In the genomic region with DNA sequence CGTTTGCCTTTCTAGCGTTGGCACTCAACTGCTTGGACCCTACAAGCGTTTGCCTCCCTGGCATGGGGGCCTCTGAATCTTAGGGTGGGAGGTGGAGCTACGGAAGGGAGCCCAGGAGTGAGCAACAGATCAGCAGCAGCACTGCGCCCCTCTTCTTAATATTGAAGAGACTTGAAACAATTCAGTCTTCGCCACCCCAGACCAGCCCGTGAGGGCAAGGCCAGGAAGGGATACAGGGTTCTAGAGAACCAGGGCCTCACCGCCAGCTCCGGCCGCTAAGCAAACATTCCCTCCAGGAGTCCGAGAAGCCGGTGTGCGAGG, we compare ENCODE assay signal across 9 cellular contexts. TPM values are rescaled to one million over a fixed set of nuclear protein-coding genes. Genes with fewer than 3 reads are reported as not detected.
A peak's percentile ranks its signal among the peaks of the same experiment; 100 is the strongest.
DNase-seq lines count a peak whose midpoint lies in the region; ATAC-seq and TF ChIP-seq lines count a peak whose summit lies in the region.
"Had no signal": no experiment of that assay in that cellular context is flagged by ENCODE, and none has a peak within 500 bp of the region (broad histone marks: within the 10 kb centered on the region; RNA-seq: fewer than 3 reads in every experiment).

No MANE protein-coding gene starts in this region.

- H3K9me3 ChIP-seq in mucosa of stomach (ENCODE audit: control insufficient read depth, low read length): no peaks in the 10 kb centered on the region
- H3K9me3 ChIP-seq in transverse colon: no peaks in the 10 kb centered on the region

- H3K4me1 ChIP-seq in mucosa of stomach (ENCODE audit: control insufficient read depth, insufficient read depth, low read length) (peaks cover 64% of the 10 kb centered on the region), transverse colon (peaks cover 18 to 76% (median 54%) of the 10 kb centered on the region in 4 donors)

- peaks cover 0 to 1% of the 10 kb centered on the region in 2 donors for H3K36me3 Mint-ChIP-seq in activated T-cell treated with anti-CD3 and anti-CD28 coated beads, Interleukin-2, amount 50 U/mL, for 72 hours (ENCODE audit: insufficient read depth in 2 of 2)
- no peaks in the 10 kb centered on the region for H3K36me3 Mint-ChIP-seq in activated T-helper 1 cell treated with anti-CD3 and anti-CD28 coated beads, Interleukin-12 subunit alpha, Interleukin-12 subunit beta, Interleukin-2, Interleukin-4 antibody, amounts not matched to agents 30 ng/mL and 10 ng/mL and 1 ng/mL, durations not matched to agents 14 hours and 24 hours and 36 hours (ENCODE audit: low read depth)
- H3K36me3 Mint-ChIP-seq in HFFc6 (ENCODE audit: low read depth): peaks cover 7% of the 10 kb centered on the region; the same call in 1 of the 2 replicates

- ATAC-seq in activated T-cell treated with anti-CD3 and anti-CD28 coated beads, Interleukin-2, amount 50 U/mL, for 72 hours (replicated peaks in 1 of 2): peak in 1 of 2 donors; percentile 12

- peak overlapping the region; percentile 97 for H3K9ac ChIP-seq in mucosa of stomach (ENCODE audit: low read length)

- WGBS in transverse colon (ENCODE audit: low coverage in 1 of 2), 2 donors: 22% methylated on average over 13 of the region's 13 CpGs; no CpG with 5 or more reads in 1 of the 2 donors

- in situ Hi-C loops in transverse colon (cut with MboI; ENCODE audit: low pct_ligation_motif_present in 1 of 4, low pct_unique_long_range_greater_than_20kb in 1 of 4, low sequenced_read_pairs in 3 of 4): no loop called here

- DNase-seq in activated T-cell treated with anti-CD3 and anti-CD28 coated beads, Interleukin-2, amount 50 U/mL, for 72 hours: no peak
- no peak for DNase-seq in activated T-cell treated with anti-CD3 and anti-CD28 coated beads for 4 hours
- no peak for DNase-seq in transverse colon
- DNase-seq in activated T-helper 1 cell treated with anti-CD3 and anti-CD28 coated beads, Interleukin-12 subunit alpha, Interleukin-12 subunit beta, Interleukin-2, Interleukin-4 antibody, amounts not matched to agents 30 ng/mL and 10 ng/mL and 1 ng/mL, durations not matched to agents 14 hours and 24 hours and 36 hours (ENCODE audit: low spot score): no peak
- no peak for DNase-seq in HFFc6
- DNase-seq in NCI-H226: no peak
- DNase-seq: NCI-H187 treated with DMSO at 0.1 percent for 48 hours had no signal

- no peak for TF ChIP-seq EP300 in transverse colon (IDR thresholded peaks at IDR 0.05; ENCODE audit: low read depth)

- H3K36me3 ChIP-seq in mucosa of stomach (ENCODE audit: control insufficient read depth, insufficient read depth, low read length) (no peaks in the 10 kb centered on the region), transverse colon (no peaks in the 10 kb centered on the region)

- TF ChIP-seq CTCF in transverse colon (IDR thresholded peaks at IDR 0.05): peak in 1 of 5 experiments; percentile 12
- no peak for TF ChIP-seq CTCF in HFFc6 (IDR thresholded peaks at IDR 0.05)

- H3K4me3 Mint-ChIP-seq in activated T-cell treated with anti-CD3 and anti-CD28 coated beads, Interleukin-2, amount 50 U/mL, for 72 hours: peak overlapping the region; percentile 40 to 75
- no peak overlapping the region for H3K4me3 Mint-ChIP-seq in activated T-helper 1 cell treated with anti-CD3 and anti-CD28 coated beads, Interleukin-12 subunit alpha, Interleukin-12 subunit beta, Interleukin-2, Interleukin-4 antibody, amounts not matched to agents 30 ng/mL and 10 ng/mL and 1 ng/mL, durations not matched to agents 14 hours and 24 hours and 36 hours
- no peak overlapping the region for H3K4me3 Mint-ChIP-seq in HFFc6

- peaks cover 5% of the 10 kb centered on the region for H3K4me1 Mint-ChIP-seq in activated T-cell treated with anti-CD3 and anti-CD28 coated beads, Interleukin-2, amount 50 U/mL, for 72 hours (ENCODE audit: low read depth)
- no peaks in the 10 kb centered on the region for H3K4me1 Mint-ChIP-seq in activated T-helper 1 cell treated with anti-CD3 and anti-CD28 coated beads, Interleukin-12 subunit alpha, Interleukin-12 subunit beta, Interleukin-2, Interleukin-4 antibody, amounts not matched to agents 30 ng/mL and 10 ng/mL and 1 ng/mL, durations not matched to agents 14 hours and 24 hours and 36 hours (ENCODE audit: low read depth)
- no peaks in the 10 kb centered on the region for H3K4me1 Mint-ChIP-seq in HFFc6 (ENCODE audit: low read depth)

- H3K27ac Mint-ChIP-seq in activated T-cell treated with anti-CD3 and anti-CD28 coated beads, Interleukin-2, amount 50 U/mL, for 72 hours: no peak overlapping the region
- H3K27ac Mint-ChIP-seq in activated T-helper 1 cell treated with anti-CD3 and anti-CD28 coated beads, Interleukin-12 subunit alpha, Interleukin-12 subunit beta, Interleukin-2, Interleukin-4 antibody, amounts not matched to agents 30 ng/mL and 10 ng/mL and 1 ng/mL, durations not matched to agents 14 hours and 24 hours and 36 hours: no peak overlapping the region
- no peak overlapping the region for H3K27ac Mint-ChIP-seq in HFFc6

- H3K27ac ChIP-seq in cingulate gyrus (ENCODE audit: low read depth, low read length): peak overlapping the region; percentile 85
- H3K27ac ChIP-seq in transverse colon: peak overlapping the region; percentile 92 to 96 (median 95)

- peak overlapping the region; percentile 63 for H3K4me3 ChIP-seq in mucosa of stomach (ENCODE audit: low read length)
- peak overlapping the region in 3 of 4 donors; percentile 58 to 77 (median 65) for H3K4me3 ChIP-seq in transverse colon

- intact Hi-C loops in transverse colon (cut with DNase I; ENCODE audit: low total_unique reads): loop anchor here (10.0 kb wide), 1 partner anchor 1334 kb away; a partner anchor contains a TSS
- intact Hi-C loops in activated T-helper 1 cell treated with anti-CD3 and anti-CD28 coated beads, Interleukin-12 subunit alpha, Interleukin-12 subunit beta, Interleukin-2, Interleukin-4 antibody, amounts not matched to agents 30 ng/mL and 10 ng/mL and 1 ng/mL, durations not matched to agents 14 hours and 24 hours and 36 hours (cut with micrococcal nuclease): no loop called here

- no peaks in the 10 kb centered on the region for H3K9me3 Mint-ChIP-seq in activated T-cell treated with anti-CD3 and anti-CD28 coated beads, Interleukin-2, amount 50 U/mL, for 72 hours
- no peaks in the 10 kb centered on the region for H3K9me3 Mint-ChIP-seq in activated T-helper 1 cell treated with anti-CD3 and anti-CD28 coated beads, Interleukin-12 subunit alpha, Interleukin-12 subunit beta, Interleukin-2, Interleukin-4 antibody, amounts not matched to agents 30 ng/mL and 10 ng/mL and 1 ng/mL, durations not matched to agents 14 hours and 24 hours and 36 hours
- H3K9me3 Mint-ChIP-seq in HFFc6: peaks cover 43% of the 10 kb centered on the region

- no peak for TF ChIP-seq POLR2A in transverse colon (IDR thresholded peaks at IDR 0.05)

- H3K27me3 Mint-ChIP-seq in activated T-cell treated with anti-CD3 and anti-CD28 coated beads, Interleukin-2, amount 50 U/mL, for 72 hours (ENCODE audit: low read depth): peaks cover 48% of the 10 kb centered on the region
- peaks cover 46% of the 10 kb centered on the region for H3K27me3 Mint-ChIP-seq in activated T-helper 1 cell treated with anti-CD3 and anti-CD28 coated beads, Interleukin-12 subunit alpha, Interleukin-12 subunit beta, Interleukin-2, Interleukin-4 antibody, amounts not matched to agents 30 ng/mL and 10 ng/mL and 1 ng/mL, durations not matched to agents 14 hours and 24 hours and 36 hours (ENCODE audit: insufficient read depth)
- peaks cover 10% of the 10 kb centered on the region for H3K27me3 Mint-ChIP-seq in HFFc6 (ENCODE audit: insufficient read depth)

- peaks cover 10% of the 10 kb centered on the region for H3K27me3 ChIP-seq in mucosa of stomach (ENCODE audit: control insufficient read depth, insufficient read depth, low read length)
- H3K27me3 ChIP-seq in transverse colon: no peaks in the 10 kb centered on the region

RNA-seq across cellular contexts. Expression of a gene that starts 1.5 kb away (rescaled TPM):
- 1 to 10 TPM; 1.3 to 2.3 TPM for total RNA-seq in activated T-cell treated with anti-CD3 and anti-CD28 coated beads, Interleukin-2, amount 50 U/mL, for 72 hours
- 100 to 1,000 TPM in 3 of 4 donors, 10 to 100 TPM in 1; 62.5 to 263 (median 174) TPM for total RNA-seq in transverse colon
- total RNA-seq in activated T-helper 1 cell treated with anti-CD3 and anti-CD28 coated beads, Interleukin-12 subunit alpha, Interleukin-12 subunit beta, Interleukin-2, Interleukin-4 antibody, amounts not matched to agents 30 ng/mL and 10 ng/mL and 1 ng/mL, durations not matched to agents 14 hours and 24 hours and 36 hours: 0.86 TPM in 1 of 2 replicates, not detected in the other
- not detected for total RNA-seq in HFFc6 (2021; fragmentation: NEBNext Ultra II Directional; extraction: Animal tissue kit (Norgen Biotek cat#: 25700))

RNA-seq across cellular contexts. Expression of a gene that starts 36.1 kb away (rescaled TPM):
- total RNA-seq in activated T-cell treated with anti-CD3 and anti-CD28 coated beads, Interleukin-2, amount 50 U/mL, for 72 hours: 1 to 10 TPM; 3.9 to 7.2 TPM
- total RNA-seq in transverse colon: 1 to 10 TPM in 2 of 4 donors, not detected in 2; 3.1 to 5.1 TPM
- 9.8 and 10.4 TPM in 2 replicates for total RNA-seq in activated T-helper 1 cell treated with anti-CD3 and anti-CD28 coated beads, Interleukin-12 subunit alpha, Interleukin-12 subunit beta, Interleukin-2, Interleukin-4 antibody, amounts not matched to agents 30 ng/mL and 10 ng/mL and 1 ng/mL, durations not matched to agents 14 hours and 24 hours and 36 hours
- not detected for total RNA-seq in HFFc6 (2021; fragmentation: NEBNext Ultra II Directional; extraction: Animal tissue kit (Norgen Biotek cat#: 25700))

Comparison
In these comparisons a context has a peak if more than half of its experiments do, and no peak if none do; other contexts are left out.
1. H3K4me3 Mint-ChIP-seq: peak in activated T-cell treated with anti-CD3 and anti-CD28 coated beads, Interleukin-2, amount 50 U/mL, for 72 hours (2 of 2); none in activated T-helper 1 cell treated with anti-CD3 and anti-CD28 coated beads, Interleukin-12 subunit alpha, Interleukin-12 subunit beta, Interleukin-2, Interleukin-4 antibody, amounts not matched to agents 30 ng/mL and 10 ng/mL and 1 ng/mL, durations not matched to agents 14 hours and 24 hours and 36 hours (single experiment) and HFFc6 (single experiment).
2. RNA of a gene that starts 1.5 kb away (total RNA-seq): 62.5 to 263 TPM in transverse colon; 1.3 to 2.3 TPM in activated T-cell treated with anti-CD3 and anti-CD28 coated beads, Interleukin-2, amount 50 U/mL, for 72 hours, 0.86 TPM in activated T-helper 1 cell treated with anti-CD3 and anti-CD28 coated beads, Interleukin-12 subunit alpha, Interleukin-12 subunit beta, Interleukin-2, Interleukin-4 antibody, amounts not matched to agents 30 ng/mL and 10 ng/mL and 1 ng/mL, durations not matched to agents 14 hours and 24 hours and 36 hours and not detected in HFFc6; every median in the first group is over 10 times any median in the second.